ENCODE assay signal across 22 cellular contexts in genomic region chr7:99828818-99829217, GRCh38. TPM values are rescaled to one million over a fixed set of nuclear protein-coding genes. Genes with fewer than 3 reads are reported as not detected.
A peak's percentile ranks its signal among the peaks of the same experiment; 100 is the strongest.
DNase-seq lines count a peak whose midpoint lies in the region; ATAC-seq, FAIRE-seq and TF ChIP-seq lines count a peak whose summit lies in the region.
"Had no signal": no experiment of that assay in that cellular context is flagged by ENCODE, and none has a peak within 500 bp of the region (broad histone marks: within the 10 kb centered on the region; RNA-seq: fewer than 3 reads in every experiment).

No MANE protein-coding gene starts in this region.

- in situ Hi-C loops in K562 (cut with MboI) (no loop called here), HepG2 (cut with HindIII; ENCODE audit: extremely low pct_ligation_motif_present, low pct_unique_long_range_greater_than_20kb) (no loop called here)

- BruUV-seq in K562 (replicated peaks; lab: Mats Ljungman, UMichigan) (no TSS peak), HepG2 (replicated peaks; lab: Mats Ljungman, UMichigan) (no TSS peak)

- no peak for DNase-seq in K562 (ENCODE audit: extremely low read depth in 1 of 4, low spot score in 3 of 4)
- peak; percentile 18 for DNase-seq in HepG2 (ENCODE audit: low spot score)
- no peak for DNase-seq in pancreas
- DNase-seq in stimulated activated CD4-positive, alpha-beta T cell treated with anti-CD3 and anti-CD28 coated beads, Interleukin-2, amount 100 ng/mL, for 24 hours: no peak
- no peak for DNase-seq in WTC11 (ENCODE audit: low spot score)
- no peak for DNase-seq in stimulated activated CD4-positive, alpha-beta T cell treated with anti-CD3 and anti-CD28 coated beads, Interleukin-4, amount 100 ng/mL, for 4 hours
- DNase-seq: Calu3; CD4-positive, alpha-beta memory T cell; NCI-H1105; NCI-H1694; NCI-H2081 treated with DMSO at 0.1 percent for 48 hours; NCI-H446 treated with DMSO at 0.1 percent for 48 hours; NK-92 treated with Interleukin-12 subunit alpha and Interleukin-12 subunit beta, amount 100 ng/mL, for 24 hours; SHP77 treated with DMSO at 0.1 percent for 48 hours; SK-N-SH had no signal

- intact Hi-C loops in K562 (cut with micrococcal nuclease) (no loop called here), HepG2 (cut with micrococcal nuclease; ENCODE audit: unreplicated experiment) (loop anchor here (5.0 kb wide), 1 partner anchor 87 kb away; no protein-coding TSS in a partner anchor), pancreas (cut with DNase I) (no loop called here)

- H3K27me3 Mint-ChIP-seq in WTC11 (ENCODE audit: low read depth): peaks cover 4% of the 10 kb centered on the region

- TF ChIP-seq CTCF in C4-2B (conservative IDR thresholded peaks at IDR 0.05) (no peak), K562 (IDR thresholded peaks at IDR 0.05 in 2 of 3, conservative IDR thresholded peaks at IDR 0.05 in 1 of 3; ENCODE audit: insufficient read depth in 2 of 3, low read depth in 1 of 3, low read length in 3 of 3) (no peak), HepG2 (CRISPR knock-in tag; IDR thresholded peaks at IDR 0.05) (no peak), pancreas (IDR thresholded peaks at IDR 0.05) (no peak), WTC11 (IDR thresholded peaks at IDR 0.05) (no peak)

- H3K4me3 Mint-ChIP-seq in WTC11: no peak overlapping the region
- H3K4me3 Mint-ChIP-seq: CD4-positive, alpha-beta memory T cell had no signal

- H3K4me1 ChIP-seq in K562 (replicated peaks in 1 of 2; ENCODE audit: control insufficient read depth in 2 of 2, insufficient read depth in 2 of 2, low read length in 2 of 2): peaks cover 0 to 37% of the 10 kb centered on the region in 2 experiments; a peak in 4 of 5 replicates
- peaks cover 97% of the 10 kb centered on the region for H3K4me1 ChIP-seq in HepG2 (ENCODE audit: insufficient read depth, low read length)
- H3K4me1 ChIP-seq in pancreas: peaks cover 57 to 66% (median 63%) of the 10 kb centered on the region in 3 donors
- H3K4me1 ChIP-seq: HAP-1 had no signal

- TF ChIP-seq POLR2A in K562 (conservative IDR thresholded peaks at IDR 0.05) (no peak), HepG2 (IDR thresholded peaks at IDR 0.05; ENCODE audit: insufficient read depth in 1 of 2, low read depth in 2 of 2, low read length in 2 of 2) (no peak)

- peaks cover 4% of the 10 kb centered on the region for H3K4me1 Mint-ChIP-seq in WTC11
- H3K4me1 Mint-ChIP-seq: CD4-positive, alpha-beta memory T cell had no signal

- no peak overlapping the region for H3K27ac Mint-ChIP-seq in WTC11
- H3K27ac Mint-ChIP-seq: CD4-positive, alpha-beta memory T cell had no signal

- H3K4me3 ChIP-seq in K562 (no peak overlapping the region), HepG2 (replicated peaks in 1 of 3; ENCODE audit: insufficient read depth in 1 of 3, low read depth in 2 of 3, low read length in 3 of 3) (peak overlapping the region; percentile 17 to 46 (median 46); a peak in 4 of 6 replicates), pancreas (peak overlapping the region in 1 of 4 donors; percentile 10)
- H3K4me3 ChIP-seq: HAP-1 had no signal

- ATAC-seq in K562 (no peak), HepG2 (peak; percentile 9; the same call in 1 of the 3 replicates), pancreas (peak; percentile 23 to 66 (median 44)), WTC11 (no peak), GM19351 (IDR thresholded peaks at IDR 0.05; ENCODE audit: unreplicated experiment) (no peak)

- FAIRE-seq in K562 (lab: Jason Lieb, UNC): peak; percentile 51
- FAIRE-seq in HepG2 (lab: Jason Lieb, UNC): no peak
- FAIRE-seq in pancreas (lab: Jason Lieb, UNC): no peak
- FAIRE-seq: A204.1, GM12892 had no signal

- H3K27ac ChIP-seq in C4-2B: peak overlapping the region; percentile 76
- no peak overlapping the region for H3K27ac ChIP-seq in K562 (ENCODE audit: extremely low read depth, low read depth, low read length)
- H3K27ac ChIP-seq in HepG2 (ENCODE audit: extremely low read length, insufficient read depth, low read length): peak overlapping the region; percentile 82
- H3K27ac ChIP-seq in pancreas: peak overlapping the region in 3 of 4 donors; percentile 44 to 90 (median 62)

- TF ChIP-seq RAD21 in K562 (CRISPR knock-in tag; conservative IDR thresholded peaks at IDR 0.05 in 1 of 2, IDR thresholded peaks at IDR 0.05 in 1 of 2) (no peak), HepG2 (CRISPR knock-in tag; IDR thresholded peaks at IDR 0.05) (no peak)

- H3K9ac ChIP-seq in K562 (ENCODE audit: insufficient read depth in 1 of 2, low read depth in 2 of 2, low read length in 2 of 2) (no peak overlapping the region), HepG2 (ENCODE audit: insufficient read depth, low read depth, low read length) (peak overlapping the region; percentile 50)
- H3K9ac ChIP-seq: SK-N-SH had no signal

- H3K9me3 ChIP-seq in K562 (replicated peaks; ENCODE audit: control insufficient read depth, insufficient read depth, low read depth, low read length) (no peaks in the 10 kb centered on the region), HepG2 (ENCODE audit: low read length) (no peaks in the 10 kb centered on the region), pancreas (no peaks in the 10 kb centered on the region)
- H3K9me3 ChIP-seq: HAP-1, SK-N-SH had no signal

- H3K36me3 Mint-ChIP-seq in WTC11: no peaks in the 10 kb centered on the region
- H3K36me3 Mint-ChIP-seq: CD4-positive, alpha-beta memory T cell had no signal

- POLR2A ChIA-PET in K562 (lab: Yijun Ruan, JAX) (interaction anchor here (1.0 kb wide), 1 partner anchor 10 kb away, joined by 3 read pairs; no protein-coding TSS in a partner anchor), HepG2 (lab: Yijun Ruan, JAX) (interaction anchor here (0.9 to 3.7 kb wide), 7 partner anchors 11 to 212 kb away, joined by 3 to 38 read pairs (median 9); partner anchors contain the start of genes TRIM4 and ZSCAN25), WTC11 (lab: Charles Lee) (no interaction called here)

- no peaks in the 10 kb centered on the region for H4K20me1 ChIP-seq in K562 (replicated peaks; ENCODE audit: control insufficient read depth, insufficient read depth, low read length)
- H4K20me1 ChIP-seq in HepG2 (ENCODE audit: insufficient read depth, low read length): no peaks in the 10 kb centered on the region

- H3K9me3 Mint-ChIP-seq in WTC11: no peaks in the 10 kb centered on the region
- H3K9me3 Mint-ChIP-seq: CD4-positive, alpha-beta memory T cell had no signal

- no peaks in the 10 kb centered on the region for H3K9me1 ChIP-seq in K562 (ENCODE audit: control insufficient read depth, insufficient read depth, low read length)

- H3K36me3 ChIP-seq in K562 (ENCODE audit: control insufficient read depth, insufficient read depth, low read length): no peaks in the 10 kb centered on the region
- no peaks in the 10 kb centered on the region for H3K36me3 ChIP-seq in HepG2 (replicated peaks in 1 of 2; ENCODE audit: control insufficient read depth in 1 of 2, insufficient read depth in 2 of 2, low read length in 2 of 2)
- H3K36me3 ChIP-seq in pancreas: no peaks in the 10 kb centered on the region
- H3K36me3 ChIP-seq: HAP-1 had no signal

- H2AFZ ChIP-seq in K562 (ENCODE audit: low read depth, low read length): no peak overlapping the region
- no peak overlapping the region for H2AFZ ChIP-seq in HepG2 (ENCODE audit: low read length)

- CTCF ChIA-PET in K562 (lab: Yijun Ruan, JAX; ENCODE audit: low intra/inter-chr PET ratio) (no interaction called here), HepG2 (lab: Yijun Ruan, JAX; ENCODE audit: low intra/inter-chr PET ratio, low total read pairs) (no interaction called here), WTC11 (lab: Charles Lee) (no interaction called here)

- H3K79me2 ChIP-seq in K562 (ENCODE audit: control insufficient read depth, insufficient read depth, low read length) (no peaks in the 10 kb centered on the region), HepG2 (ENCODE audit: insufficient read depth, low read length) (no peaks in the 10 kb centered on the region)

- no peak overlapping the region for H3K4me2 ChIP-seq in K562 (ENCODE audit: insufficient read depth, low read length)
- peak overlapping the region; percentile 76 for H3K4me2 ChIP-seq in HepG2 (ENCODE audit: low read depth, low read length)
- H3K4me2 ChIP-seq: SK-N-SH had no signal

- TF ChIP-seq EP300 in K562 (IDR thresholded peaks at IDR 0.05; ENCODE audit: low read length): no peak
- TF ChIP-seq EP300 in HepG2 (IDR thresholded peaks at IDR 0.05; ENCODE audit: low read depth in 2 of 2, low read length in 2 of 2): no peak
- no peak for TF ChIP-seq EP300 in HepG2 (CRISPR knock-in tag; IDR thresholded peaks at IDR 0.05; ENCODE audit: borderline replicate concordance)

- H3K27me3 ChIP-seq in K562 (ENCODE audit: control insufficient read depth in 2 of 2, insufficient read depth in 2 of 2, low read length in 2 of 2) (no peaks in the 10 kb centered on the region), HepG2 (ENCODE audit: control insufficient read depth in 1 of 2, insufficient read depth in 2 of 2, low read length in 2 of 2) (no peaks in the 10 kb centered on the region), pancreas (no peaks in the 10 kb centered on the region)

RNA-seq across cellular contexts. Expression of gene CYP3A43, which starts 1.0 kb away (rescaled TPM):
- not detected in 2 replicates for total RNA-seq in K562 (2011; cell fraction: chromatin; rRNA removed; ENCODE audit: low replicate concordance)
- total RNA-seq in K562 (2011; cell fraction: nucleolus; rRNA removed): not detected in 2 replicates
- not detected in 2 replicates for total RNA-seq in K562 (2011; cell fraction: nucleoplasm; rRNA removed)
- total RNA-seq in K562 (2014; rRNA removed) (not detected in 2 replicates), K562 (2014; rRNA removed; fragmentation: Illumina TruSeq; extraction: Trizol) (not detected in 2 replicates), K562 (2015; rRNA removed; fragmentation: Illumina TruSeq; extraction: Trizol) (not detected in 2 replicates), K562 (2021) (not detected in 2 replicates), HepG2 (2016; rRNA removed; fragmentation: Illumina TruSeq; extraction: Trizol) (0.55 and 3.1 TPM in 2 replicates), pancreas (1 to 10 TPM in 3 of 6 donors, under 1 TPM in 3; 0.15 to 7.9 (median 0.96) TPM), WTC11 (2021) (not detected in 3 replicates)
- polyA plus RNA-seq in K562 (2011; rRNA removed) (0.05 TPM in 1 of 2 replicates, not detected in the other), K562 (2014; fragmentation: Illumina TruSeq; extraction: Trizol) (not detected in 2 replicates), K562 (2014; fragmentation: Nextera tagmentation; extraction: Ambion mirVana) (not detected), K562 (2014; rRNA removed) (not detected in 2 replicates), HepG2 (2011; rRNA removed) (2.3 and 2.4 TPM in 2 replicates), pancreas (1 to 10 TPM; 2.1 to 7.3 TPM)
- polyA plus RNA-seq in K562 (2011; cell fraction: cytosol; rRNA removed): 0.12 TPM in 1 of 2 replicates, not detected in the other
- polyA plus RNA-seq in K562 (2011; cell fraction: nucleus; rRNA removed): 0.13 TPM in 1 of 2 replicates, not detected in the other
- 0.11 TPM in 1 of 2 replicates, not detected in the other for polyA plus RNA-seq in K562 (2012)
- polyA minus RNA-seq in K562 (2011; rRNA and poly(A)+ RNA removed): not detected in 2 replicates
- polyA minus RNA-seq in K562 (2011; cell fraction: cytosol; rRNA and poly(A)+ RNA removed): not detected in 2 replicates
- polyA minus RNA-seq in K562 (2011; cell fraction: nucleus; rRNA and poly(A)+ RNA removed): not detected in 2 replicates
- total RNA-seq in HepG2 (2016; cell fraction: cytosol; rRNA removed; fragmentation: Illumina TruSeq; extraction: Trizol; ENCODE audit: low read depth): 0.53 and 1.0 TPM in 2 replicates
- 0.18 and 2.9 TPM in 2 replicates for total RNA-seq in HepG2 (2016; cell fraction: insoluble cytoplasmic fraction; rRNA removed; fragmentation: Illumina TruSeq; extraction: Trizol)
- 0.31 and 0.69 TPM in 2 replicates for total RNA-seq in HepG2 (2016; cell fraction: membrane; rRNA removed; fragmentation: Illumina TruSeq; extraction: Trizol)
- 5.4 and 8.3 TPM in 2 replicates for total RNA-seq in HepG2 (2016; cell fraction: nucleus; rRNA removed; fragmentation: Illumina TruSeq; extraction: Trizol)
- 0.54 and 0.79 TPM in 2 replicates for polyA plus RNA-seq in HepG2 (2011; cell fraction: cytosol; rRNA removed)
- 3.7 and 7.4 TPM in 2 replicates for polyA plus RNA-seq in HepG2 (2011; cell fraction: nucleus; rRNA removed)
- polyA plus RNA-seq in HepG2 (2012): 1.7 and 4.7 TPM in 2 replicates
- polyA plus RNA-seq in HepG2 (2016; cell fraction: cytosol; fragmentation: Illumina TruSeq; extraction: Trizol; ENCODE audit: low read depth): 0.09 and 0.25 TPM in 2 replicates
- polyA plus RNA-seq in HepG2 (2016; cell fraction: insoluble cytoplasmic fraction; fragmentation: Illumina TruSeq; extraction: Trizol; ENCODE audit: low read depth): 0.34 TPM in 1 of 2 replicates, not detected in the other
- polyA plus RNA-seq in HepG2 (2016; cell fraction: membrane; fragmentation: Illumina TruSeq; extraction: Trizol; ENCODE audit: low read depth): 0.28 TPM in 1 of 2 replicates, not detected in the other
- 5.7 and 6.2 TPM in 2 replicates for polyA plus RNA-seq in HepG2 (2016; cell fraction: nucleus; fragmentation: Illumina TruSeq; extraction: Trizol; ENCODE audit: insufficient read depth, low read depth)
- not detected in 2 replicates for polyA minus RNA-seq in HepG2 (2011; rRNA and poly(A)+ RNA removed; ENCODE audit: low replicate concordance)
- polyA minus RNA-seq in HepG2 (2011; cell fraction: cytosol; rRNA and poly(A)+ RNA removed): not detected in 2 replicates
- 7.3 and 8.2 TPM in 2 replicates for polyA minus RNA-seq in HepG2 (2011; cell fraction: nucleus; rRNA and poly(A)+ RNA removed)
- total RNA-seq: Calu3; CD4-positive, alpha-beta memory T cell; RPMI7951 had no signal
- polyA plus RNA-seq: BJ; CD4-positive, alpha-beta memory T cell; SK-N-SH had no signal

RNA-seq across cellular contexts. Expression of gene CYP3A4, which starts 44.8 kb away (rescaled TPM):
- not detected in 2 replicates for total RNA-seq in K562 (2011; cell fraction: chromatin; rRNA removed; ENCODE audit: low replicate concordance)
- not detected in 2 replicates for total RNA-seq in K562 (2011; cell fraction: nucleolus; rRNA removed)
- not detected in 2 replicates for total RNA-seq in K562 (2011; cell fraction: nucleoplasm; rRNA removed)
- total RNA-seq in K562 (2014; rRNA removed) (not detected in 2 replicates), K562 (2014; rRNA removed; fragmentation: Illumina TruSeq; extraction: Trizol) (not detected in 2 replicates), K562 (2015; rRNA removed; fragmentation: Illumina TruSeq; extraction: Trizol) (not detected in 2 replicates), K562 (2021) (0.07 and 0.18 TPM in 2 replicates), HepG2 (2016; rRNA removed; fragmentation: Illumina TruSeq; extraction: Trizol) (0.11 and 0.35 TPM in 2 replicates), pancreas (10 to 100 TPM in 1 of 6 donors, 1 to 10 TPM in 2, under 1 TPM in 2, not detected in 1; 0.25 to 11.0 (median 3.0) TPM), WTC11 (2021) (0.32 to 0.50 TPM (median 0.33 TPM) in 3 replicates)
- polyA plus RNA-seq in K562 (2011; rRNA removed) (not detected in 2 replicates), K562 (2014; fragmentation: Illumina TruSeq; extraction: Trizol) (not detected in 2 replicates), K562 (2014; fragmentation: Nextera tagmentation; extraction: Ambion mirVana) (under 1 TPM in 1 of 2 experiments, not detected in 1; 0.08 TPM), K562 (2014; rRNA removed) (not detected in 2 replicates), HepG2 (2011; rRNA removed) (0.07 and 0.24 TPM in 2 replicates), pancreas (1 to 10 TPM; 4.3 to 5.4 TPM)
- not detected in 2 replicates for polyA plus RNA-seq in K562 (2011; cell fraction: cytosol; rRNA removed)
- not detected in 2 replicates for polyA plus RNA-seq in K562 (2011; cell fraction: nucleus; rRNA removed)
- polyA plus RNA-seq in K562 (2012): not detected in 2 replicates
- polyA minus RNA-seq in K562 (2011; rRNA and poly(A)+ RNA removed): not detected in 2 replicates
- not detected in 2 replicates for polyA minus RNA-seq in K562 (2011; cell fraction: cytosol; rRNA and poly(A)+ RNA removed)
- not detected in 2 replicates for polyA minus RNA-seq in K562 (2011; cell fraction: nucleus; rRNA and poly(A)+ RNA removed)
- total RNA-seq in HepG2 (2016; cell fraction: cytosol; rRNA removed; fragmentation: Illumina TruSeq; extraction: Trizol; ENCODE audit: low read depth): 0.09 TPM in 1 of 2 replicates, not detected in the other
- 0.17 and 0.18 TPM in 2 replicates for total RNA-seq in HepG2 (2016; cell fraction: insoluble cytoplasmic fraction; rRNA removed; fragmentation: Illumina TruSeq; extraction: Trizol)
- 0.25 and 0.28 TPM in 2 replicates for total RNA-seq in HepG2 (2016; cell fraction: membrane; rRNA removed; fragmentation: Illumina TruSeq; extraction: Trizol)
- total RNA-seq in HepG2 (2016; cell fraction: nucleus; rRNA removed; fragmentation: Illumina TruSeq; extraction: Trizol): 0.53 TPM in 1 of 2 replicates, not detected in the other
- 0.07 and 0.10 TPM in 2 replicates for polyA plus RNA-seq in HepG2 (2011; cell fraction: cytosol; rRNA removed)
- polyA plus RNA-seq in HepG2 (2011; cell fraction: nucleus; rRNA removed): 0.13 and 0.28 TPM in 2 replicates
- polyA plus RNA-seq in HepG2 (2012): 0.32 and 0.55 TPM in 2 replicates
- polyA plus RNA-seq in HepG2 (2016; cell fraction: cytosol; fragmentation: Illumina TruSeq; extraction: Trizol; ENCODE audit: low read depth): 0.09 TPM in 1 of 2 replicates, not detected in the other
- 0.21 and 0.24 TPM in 2 replicates for polyA plus RNA-seq in HepG2 (2016; cell fraction: insoluble cytoplasmic fraction; fragmentation: Illumina TruSeq; extraction: Trizol; ENCODE audit: low read depth)
- polyA plus RNA-seq in HepG2 (2016; cell fraction: membrane; fragmentation: Illumina TruSeq; extraction: Trizol; ENCODE audit: low read depth): 0.07 and 0.09 TPM in 2 replicates
- polyA plus RNA-seq in HepG2 (2016; cell fraction: nucleus; fragmentation: Illumina TruSeq; extraction: Trizol; ENCODE audit: insufficient read depth, low read depth): 0.31 and 0.35 TPM in 2 replicates
- 0.08 TPM in 1 of 2 replicates, not detected in the other for polyA minus RNA-seq in HepG2 (2011; rRNA and poly(A)+ RNA removed; ENCODE audit: low replicate concordance)
- not detected in 2 replicates for polyA minus RNA-seq in HepG2 (2011; cell fraction: cytosol; rRNA and poly(A)+ RNA removed)
- polyA minus RNA-seq in HepG2 (2011; cell fraction: nucleus; rRNA and poly(A)+ RNA removed): 0.75 TPM in 1 of 2 replicates, not detected in the other
- total RNA-seq: Calu3; CD4-positive, alpha-beta memory T cell; RPMI7951 had no signal
- polyA plus RNA-seq: BJ; CD4-positive, alpha-beta memory T cell; SK-N-SH had no signal

RNA-seq across cellular contexts. Expression of gene OR2AE1, which starts 48.0 kb away (rescaled TPM):
- 0.39 TPM in 1 of 2 replicates, not detected in the other for total RNA-seq in K562 (2011; cell fraction: chromatin; rRNA removed; ENCODE audit: low replicate concordance)
- not detected in 2 replicates for total RNA-seq in K562 (2011; cell fraction: nucleolus; rRNA removed)
- 0.88 and 2.0 TPM in 2 replicates for total RNA-seq in K562 (2011; cell fraction: nucleoplasm; rRNA removed)
- total RNA-seq in K562 (2014; rRNA removed): 0.27 TPM in 1 of 2 replicates, not detected in the other
- total RNA-seq in K562 (2014; rRNA removed; fragmentation: Illumina TruSeq; extraction: Trizol): not detected in 2 replicates
- total RNA-seq in K562 (2015; rRNA removed; fragmentation: Illumina TruSeq; extraction: Trizol): not detected in 2 replicates
- total RNA-seq in K562 (2021): not detected in 2 replicates
- polyA plus RNA-seq in K562 (2011; rRNA removed): not detected in 2 replicates
- not detected in 2 replicates for polyA plus RNA-seq in K562 (2011; cell fraction: cytosol; rRNA removed)
- polyA plus RNA-seq in K562 (2011; cell fraction: nucleus; rRNA removed): not detected in 2 replicates
- not detected in 2 replicates for polyA plus RNA-seq in K562 (2012)
- not detected in 2 replicates for polyA plus RNA-seq in K562 (2014; fragmentation: Illumina TruSeq; extraction: Trizol)
- polyA plus RNA-seq in K562 (2014; fragmentation: Nextera tagmentation; extraction: Ambion mirVana): not detected
- not detected in 2 replicates for polyA plus RNA-seq in K562 (2014; rRNA removed)
- 0.70 TPM in 1 of 2 replicates, not detected in the other for polyA minus RNA-seq in K562 (2011; rRNA and poly(A)+ RNA removed)
- polyA minus RNA-seq in K562 (2011; cell fraction: cytosol; rRNA and poly(A)+ RNA removed): not detected in 2 replicates
- polyA minus RNA-seq in K562 (2011; cell fraction: nucleus; rRNA and poly(A)+ RNA removed): 0.44 TPM in 1 of 2 replicates, not detected in the other
- total RNA-seq in HepG2 (2016; rRNA removed; fragmentation: Illumina TruSeq; extraction: Trizol): not detected in 2 replicates
- not detected in 2 replicates for total RNA-seq in HepG2 (2016; cell fraction: cytosol; rRNA removed; fragmentation: Illumina TruSeq; extraction: Trizol; ENCODE audit: low read depth)
- total RNA-seq in HepG2 (2016; cell fraction: insoluble cytoplasmic fraction; rRNA removed; fragmentation: Illumina TruSeq; extraction: Trizol): not detected in 2 replicates
- total RNA-seq in HepG2 (2016; cell fraction: membrane; rRNA removed; fragmentation: Illumina TruSeq; extraction: Trizol): not detected in 2 replicates
- not detected in 2 replicates for total RNA-seq in HepG2 (2016; cell fraction: nucleus; rRNA removed; fragmentation: Illumina TruSeq; extraction: Trizol)
- polyA plus RNA-seq in HepG2 (2011; rRNA removed): 0.07 TPM in 1 of 2 replicates, not detected in the other
- not detected in 2 replicates for polyA plus RNA-seq in HepG2 (2011; cell fraction: cytosol; rRNA removed)
- 0.21 TPM in 1 of 2 replicates, not detected in the other for polyA plus RNA-seq in HepG2 (2011; cell fraction: nucleus; rRNA removed)
- not detected in 2 replicates for polyA plus RNA-seq in HepG2 (2012)
- polyA plus RNA-seq in HepG2 (2016; cell fraction: cytosol; fragmentation: Illumina TruSeq; extraction: Trizol; ENCODE audit: low read depth): not detected in 2 replicates
- not detected in 2 replicates for polyA plus RNA-seq in HepG2 (2016; cell fraction: insoluble cytoplasmic fraction; fragmentation: Illumina TruSeq; extraction: Trizol; ENCODE audit: low read depth)
- not detected in 2 replicates for polyA plus RNA-seq in HepG2 (2016; cell fraction: membrane; fragmentation: Illumina TruSeq; extraction: Trizol; ENCODE audit: low read depth)
- polyA plus RNA-seq in HepG2 (2016; cell fraction: nucleus; fragmentation: Illumina TruSeq; extraction: Trizol; ENCODE audit: insufficient read depth, low read depth): not detected in 2 replicates
- 0.37 and 1.1 TPM in 2 replicates for polyA minus RNA-seq in HepG2 (2011; rRNA and poly(A)+ RNA removed; ENCODE audit: low replicate concordance)
- not detected in 2 replicates for polyA minus RNA-seq in HepG2 (2011; cell fraction: cytosol; rRNA and poly(A)+ RNA removed)
- 0.90 and 1.4 TPM in 2 replicates for polyA minus RNA-seq in HepG2 (2011; cell fraction: nucleus; rRNA and poly(A)+ RNA removed)
- not detected for total RNA-seq in pancreas
- polyA plus RNA-seq in pancreas: not detected
- 0.15 TPM in 1 of 3 replicates, not detected in the others for total RNA-seq in WTC11 (2021)
- total RNA-seq: Calu3; CD4-positive, alpha-beta memory T cell; RPMI7951 had no signal
- polyA plus RNA-seq: BJ; CD4-positive, alpha-beta memory T cell; SK-N-SH had no signal

Comparison
In these comparisons a context has a peak if more than half of its experiments do, and no peak if none do; other contexts are left out.
1. ATAC-seq: peak in HepG2 (single experiment) and pancreas (4 of 4); none in K562 (single experiment), WTC11 (single experiment) and GM19351 (single experiment).